Comparison of ENCODE assay signal across 8 cellular contexts in the genomic region with DNA sequence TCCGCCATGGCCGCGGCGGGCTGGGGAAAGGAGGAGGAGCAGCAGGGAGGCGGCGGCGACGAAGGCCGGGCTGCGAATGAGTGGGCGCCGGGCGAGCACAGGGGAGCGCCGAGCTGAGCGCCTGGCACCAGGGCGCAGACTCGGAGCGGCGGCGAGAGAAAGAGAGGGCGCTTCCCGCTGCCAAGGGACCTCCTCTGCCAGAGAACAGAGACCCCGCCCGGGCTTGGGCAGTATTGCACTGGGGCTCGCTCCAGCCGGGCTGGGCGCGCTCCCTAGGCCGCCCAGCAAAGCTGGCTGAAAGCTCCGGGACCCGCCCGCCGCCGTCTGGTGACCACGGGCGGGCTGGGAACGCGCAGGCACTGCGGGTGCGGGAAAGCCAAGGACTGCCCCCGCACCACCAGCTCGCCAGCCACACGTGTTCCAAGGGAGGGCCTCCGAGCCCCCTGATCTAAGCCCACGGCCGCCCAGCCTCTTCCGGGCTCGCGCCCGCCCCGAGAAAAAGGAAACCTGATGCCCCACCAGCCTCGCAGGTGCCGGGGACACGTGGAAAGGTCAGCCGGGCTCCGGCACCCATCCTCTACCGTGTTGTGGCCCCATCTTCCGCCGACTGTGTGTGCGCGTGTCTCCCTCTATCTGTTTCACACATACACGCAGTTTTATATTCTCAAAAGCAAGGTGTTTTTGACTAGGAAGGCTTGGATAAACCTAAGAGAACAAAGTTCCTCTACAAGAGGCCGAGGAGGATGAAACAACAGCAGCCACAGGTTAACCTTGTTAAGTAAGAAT. TPM values are rescaled to one million over a fixed set of nuclear protein-coding genes. Genes with fewer than 3 reads are reported as not detected.
DNase-seq lines count a peak whose midpoint lies in the region; ATAC-seq and TF ChIP-seq lines count a peak whose summit lies in the region.

A gene (minus strand): TSS at position 140 of the 786 bp plus-strand sequence. CDS start 132 bp downstream, at position 8.

- H3K36me3 Mint-ChIP-seq in Caco-2 (ENCODE audit: insufficient read depth, unreplicated experiment), result peaks cover 14% of the 10 kb centered on the region
- H3K36me3 Mint-ChIP-seq in effector memory CD8-positive, alpha-beta T cell (ENCODE audit: insufficient read depth), result peaks cover 11% of the 10 kb centered on the region

- intact Hi-C loops in Caco-2 (cut with micrococcal nuclease; ENCODE audit: unreplicated experiment), result loop anchor here (1.0 to 2.0 kb wide), 9 partner anchors 32 to 280 kb away; no protein-coding TSS in a partner anchor

- H3K4me1 Mint-ChIP-seq in Caco-2 (ENCODE audit: low read depth, unreplicated experiment), result peaks cover 45% of the 10 kb centered on the region
- peaks cover 44 to 55% of the 10 kb centered on the region in 2 donors for H3K4me1 Mint-ChIP-seq in effector memory CD8-positive, alpha-beta T cell (ENCODE audit: low read depth in 2 of 2)

- TF ChIP-seq CTCF in Caco-2 (IDR thresholded peaks at IDR 0.05; ENCODE audit: insufficient read depth in 1 of 2, low read depth in 1 of 2, low read length in 1 of 2, severe bottlenecking in 1 of 2, unreplicated experiment in 1 of 2), result peak; percentile 92 to 96

- peak within 1 kb of the TSS; percentile 99 for H3K4me3 Mint-ChIP-seq in Caco-2 (ENCODE audit: unreplicated experiment)
- H3K4me3 Mint-ChIP-seq in effector memory CD8-positive, alpha-beta T cell, result peak within 1 kb of the TSS; percentile 90

- peak within 1 kb of the TSS; percentile 92 for H3K27ac Mint-ChIP-seq in Caco-2 (ENCODE audit: unreplicated experiment)
- H3K27ac Mint-ChIP-seq in effector memory CD8-positive, alpha-beta T cell, result peak within 1 kb of the TSS; percentile 96 to 97

- no peaks in the 10 kb centered on the region for H3K27me3 ChIP-seq in Caco-2 (replicated peaks; ENCODE audit: control insufficient read depth, insufficient read depth, low read length)

- POLR2A ChIA-PET in Caco-2 (lab: Charles Lee), result interaction anchor here (0.6 to 2.3 kb wide), 14 partner anchors 11 to 442 kb away, joined by 3 to 25 read pairs (median 4); no protein-coding TSS in a partner anchor

- H3K4me1 ChIP-seq in Caco-2, result peaks cover 33% of the 10 kb centered on the region

- no peaks in the 10 kb centered on the region for H3K27me3 Mint-ChIP-seq in Caco-2 (ENCODE audit: insufficient read depth, unreplicated experiment)
- no peaks in the 10 kb centered on the region for H3K27me3 Mint-ChIP-seq in effector memory CD8-positive, alpha-beta T cell

- DNase-seq in Caco-2, result peak; percentile 97 to 100
- DNase-seq in HT1080 (ENCODE audit: low read depth), result peak; percentile 96
- DNase-seq in NOMO-1 (lab: John Stamatoyannopoulos, UW; ENCODE audit: unreplicated experiment in 2 of 2), result peak; percentile 85 to 87
- DNase-seq in activated CD8-positive, alpha-beta memory T cell treated with anti-CD3 and anti-CD28 coated beads for 4 hours (ENCODE audit: low read depth in 2 of 2), result peak; percentile 84 to 86
- DNase-seq in effector memory CD8-positive, alpha-beta T cell, result peak; percentile 91 to 92 (median 92)
- DNase-seq in mesenteric fat pad (ENCODE audit: low spot score), result peak; percentile 96
- DNase-seq in stimulated activated CD8-positive, alpha-beta memory T cell treated with anti-CD3 and anti-CD28 coated beads, Interleukin-15, amount 100 ng/mL, for 24 hours (ENCODE audit: low read depth), result peak; percentile 79

- H3K36me3 ChIP-seq in Caco-2 (ENCODE audit: control insufficient read depth, insufficient read depth, low read length), result no peaks in the 10 kb centered on the region

- peak; percentile 77 for ATAC-seq in GM21360 (IDR thresholded peaks at IDR 0.05; ENCODE audit: unreplicated experiment)
- ATAC-seq in effector memory CD8-positive, alpha-beta T cell (replicated peaks), result peak; percentile 83

- BruUV-seq in Caco-2 (replicated peaks; lab: Mats Ljungman, UMichigan), result no TSS peak

- no peaks in the 10 kb centered on the region for H3K9me3 Mint-ChIP-seq in Caco-2 (ENCODE audit: unreplicated experiment)
- H3K9me3 Mint-ChIP-seq in effector memory CD8-positive, alpha-beta T cell, result no peaks in the 10 kb centered on the region

- peak within 1 kb of the TSS; percentile 93 for H3K4me3 ChIP-seq in Caco-2 (ENCODE audit: low read depth, low read length)

- CTCF ChIA-PET in Caco-2 (lab: Charles Lee), result interaction anchor here (0.6 to 2.7 kb wide), 26 partner anchors 18 to 1665 kb away, joined by 3 to 34 read pairs (median 6); a partner anchor contains a TSS

- no peaks in the 10 kb centered on the region for H3K9me3 ChIP-seq in Caco-2

RNA-seq across cellular contexts. Expression of the gene that starts here (rescaled TPM):
- total RNA-seq in Caco-2 (2022), result 113 and 116 TPM in 2 replicates
- 15.8 and 22.0 TPM in 2 replicates for total RNA-seq in HT1080 (2014; rRNA removed; shearing (Covaris generic))
- polyA plus RNA-seq in HT1080 (2015; cell fraction: cytosol; rRNA removed), result 31.1 and 42.5 TPM in 2 replicates
- polyA plus RNA-seq in HT1080 (2015; cell fraction: nucleus; rRNA removed), result 20.8 and 22.2 TPM in 2 replicates
- 31.2 TPM for total RNA-seq in mesenteric fat pad

Comparison
In these comparisons a context has a peak if more than half of its experiments do, and no peak if none do; other contexts are left out.
1. Peak in every context shown above with its lines: DNase-seq, ATAC-seq and H3K4me3 ChIP-seq.